20 cellular contexts compared by ENCODE assay signal in the genomic region with DNA sequence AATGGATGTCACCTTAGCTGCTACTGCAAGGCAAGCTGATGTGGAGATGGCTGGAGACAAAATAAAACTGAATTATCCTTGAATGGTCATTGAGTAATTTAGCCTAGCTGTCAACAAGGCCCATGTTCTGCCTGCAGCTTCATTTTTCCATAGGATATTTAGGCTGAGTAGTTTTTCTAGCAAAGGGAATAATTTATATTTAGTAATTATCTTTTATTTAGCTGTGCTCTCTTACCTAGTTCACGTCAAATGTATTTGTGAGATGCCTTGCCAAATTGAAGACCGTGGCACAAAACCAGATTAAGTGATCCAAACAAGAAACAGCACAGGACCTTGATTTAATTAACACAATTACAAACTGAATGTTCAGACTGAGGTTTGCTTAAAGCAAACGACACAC.
A peak's percentile ranks its signal among the peaks of the same experiment; 100 is the strongest.
DNase-seq lines count a peak whose midpoint lies in the region; ATAC-seq, FAIRE-seq and TF ChIP-seq lines count a peak whose summit lies in the region.
"Had no signal": no experiment of that assay in that cellular context is flagged by ENCODE, and none has a peak within 500 bp of the region (broad histone marks: within the 10 kb centered on the region; RNA-seq: fewer than 3 reads in every experiment).

No MANE protein-coding gene starts in this region.

- no peaks in the 10 kb centered on the region for H3K23me2 ChIP-seq in H1 (ENCODE audit: low read depth, low read length)

- no peak for TF ChIP-seq CTCF in GM20000 (IDR thresholded peaks at IDR 0.05; ENCODE audit: extremely low read depth, missing control alignments)
- no peak for TF ChIP-seq CTCF in H1 (IDR thresholded peaks at IDR 0.05; ENCODE audit: control extremely low read depth in 1 of 3, insufficient read depth in 1 of 3, low read depth in 1 of 3, low read length in 3 of 3)
- no peak for TF ChIP-seq CTCF in osteoblast (IDR thresholded peaks at IDR 0.05; ENCODE audit: extremely low read depth, low read depth, low read length)

- no peaks in the 10 kb centered on the region for H4K20me1 ChIP-seq in H1 (replicated peaks in 1 of 2; ENCODE audit: control insufficient read depth in 1 of 2, insufficient read depth in 2 of 2, low read length in 2 of 2)
- H4K20me1 ChIP-seq in osteoblast (ENCODE audit: insufficient read depth, low read length), result no peaks in the 10 kb centered on the region
- H4K20me1 ChIP-seq: BLaER1 had no signal

- no peak for TF ChIP-seq RAD21 in H1 (IDR thresholded peaks at IDR 0.05 in 1 of 2, conservative IDR thresholded peaks at IDR 0.05 in 1 of 2; ENCODE audit: low read depth in 2 of 2, low read length in 2 of 2)

- no peak for FAIRE-seq in H1 (lab: Jason Lieb, UNC)
- FAIRE-seq: G401.6, GM12892, GM19239, H54 had no signal

- TF ChIP-seq EP300 in H1 (IDR thresholded peaks at IDR 0.05; ENCODE audit: borderline replicate concordance in 1 of 2, low read depth in 2 of 2, low read length in 2 of 2), result no peak

- H3K4me2 ChIP-seq in H1 (ENCODE audit: insufficient read depth in 1 of 2, low read depth in 2 of 2, low read length in 2 of 2) (no peak overlapping the region), osteoblast (ENCODE audit: insufficient read depth, low read length) (no peak overlapping the region)
- H3K4me2 ChIP-seq: BLaER1, GM23338 had no signal

- H3K56ac ChIP-seq in H1 (replicated peaks; ENCODE audit: insufficient read length, low read depth, low read length), result peak overlapping the region; percentile 14

- no peak overlapping the region for H3K4me3 Mint-ChIP-seq in stimulated activated memory B cell treated with anti-CD40 and anti-IgM and Interleukin-4, amounts not matched to agents 10 μg/mL and 1 μg/mL and 100 μg/mL, for 72 hours
- H3K4me3 Mint-ChIP-seq: CD4-positive, CD25-positive, alpha-beta regulatory T cell; CD8-positive, alpha-beta T cell; GM23338; HFFc6 had no signal

- H2BK12ac ChIP-seq in H1 (ENCODE audit: low read depth, low read length), result no peak overlapping the region

- H4K8ac ChIP-seq in H1 (ENCODE audit: extremely low read depth, insufficient read depth, low read length), result no peak overlapping the region

- no peak overlapping the region for H2BK120ac ChIP-seq in H1 (replicated peaks; ENCODE audit: low read depth, low read length)

- H3K27me3 ChIP-seq in H1 (replicated peaks in 1 of 4; ENCODE audit: control insufficient read depth in 3 of 4, extremely low read depth in 1 of 4, insufficient read depth in 3 of 4, low read length in 3 of 4) (no peaks in the 10 kb centered on the region), osteoblast (ENCODE audit: insufficient read depth, low read length) (no peaks in the 10 kb centered on the region), SJCRH30 (no peaks in the 10 kb centered on the region)
- H3K27me3 ChIP-seq: BLaER1 had no signal

- 85% methylated on average over 3 of the region's 3 CpGs; no CpG with 5 or more reads in 1 of the 2 experiments for WGBS in H1 (ENCODE audit: extremely low coverage in 1 of 2, insufficient coverage in 1 of 2, insufficient read length in 1 of 2, insufficient replicate concordance in 2 of 2, low coverage in 1 of 2, low lambda C conversion rate in 2 of 2, missing lambda C conversion rate in 1 of 2), 2 experiments

- no peak overlapping the region for H2BK20ac ChIP-seq in H1 (ENCODE audit: low read length)

- H3K4me3 ChIP-seq in H1 (ENCODE audit: extremely low read depth in 1 of 4, insufficient read depth in 2 of 4, low read depth in 3 of 4, low read length in 4 of 4) (no peak overlapping the region), osteoblast (ENCODE audit: insufficient read depth, low read length) (no peak overlapping the region), SJCRH30 (no peak overlapping the region)
- H3K4me3 ChIP-seq: BLaER1, GM23338, HAP-1 had no signal

- ATAC-seq in stimulated activated memory B cell treated with anti-CD40 and anti-IgM and Interleukin-4, amounts not matched to agents 10 μg/mL and 1 μg/mL and 100 μg/mL, for 72 hours, result no peak
- ATAC-seq: CD8-positive, alpha-beta T cell; GM23338 had no signal

- H2BK5ac ChIP-seq in H1 (ENCODE audit: low read depth, low read length), result no peak overlapping the region

- H3K4me1 ChIP-seq in H1 (replicated peaks in 1 of 4; ENCODE audit: control insufficient read depth in 3 of 4, insufficient read depth in 4 of 4, low read length in 3 of 4) (no peaks in the 10 kb centered on the region), osteoblast (ENCODE audit: insufficient read depth, low read length) (no peaks in the 10 kb centered on the region), SJCRH30 (0 out of 2 replicates have a peak, but pooled peaks cover 2% of the 10 kb centered on the region)
- H3K4me1 ChIP-seq: BLaER1, Caco-2, HAP-1 had no signal

- no peak overlapping the region for H3K14ac ChIP-seq in H1 (ENCODE audit: insufficient read length)

- H3K27ac Mint-ChIP-seq in stimulated activated memory B cell treated with anti-CD40 and anti-IgM and Interleukin-4, amounts not matched to agents 10 μg/mL and 1 μg/mL and 100 μg/mL, for 72 hours, result no peak overlapping the region
- H3K27ac Mint-ChIP-seq: CD4-positive, CD25-positive, alpha-beta regulatory T cell; CD8-positive, alpha-beta T cell; GM23338; HFFc6 had no signal

- no peak overlapping the region for H2BK15ac ChIP-seq in H1 (ENCODE audit: low read length)

- H3K4me1 Mint-ChIP-seq in stimulated activated memory B cell treated with anti-CD40 and anti-IgM and Interleukin-4, amounts not matched to agents 10 μg/mL and 1 μg/mL and 100 μg/mL, for 72 hours, result no peaks in the 10 kb centered on the region
- H3K4me1 Mint-ChIP-seq: CD4-positive, CD25-positive, alpha-beta regulatory T cell; GM23338 had no signal

- no peaks in the 10 kb centered on the region for H3K36me3 Mint-ChIP-seq in stimulated activated memory B cell treated with anti-CD40 and anti-IgM and Interleukin-4, amounts not matched to agents 10 μg/mL and 1 μg/mL and 100 μg/mL, for 72 hours
- H3K36me3 Mint-ChIP-seq: CD4-positive, CD25-positive, alpha-beta regulatory T cell; CD8-positive, alpha-beta T cell had no signal

- H3K36me3 ChIP-seq in H1 (ENCODE audit: control insufficient read depth in 2 of 4, insufficient read depth in 4 of 4, low read length in 3 of 4) (no peaks in the 10 kb centered on the region), osteoblast (ENCODE audit: insufficient read depth, low read length) (no peaks in the 10 kb centered on the region), SJCRH30 (no peaks in the 10 kb centered on the region)
- H3K36me3 ChIP-seq: BLaER1, HAP-1 had no signal

- no peaks in the 10 kb centered on the region for H3K27me3 Mint-ChIP-seq in stimulated activated memory B cell treated with anti-CD40 and anti-IgM and Interleukin-4, amounts not matched to agents 10 μg/mL and 1 μg/mL and 100 μg/mL, for 72 hours
- H3K27me3 Mint-ChIP-seq: CD4-positive, CD25-positive, alpha-beta regulatory T cell had no signal

- H4K91ac ChIP-seq in H1 (replicated peaks; ENCODE audit: insufficient read length, low read length), result no peak overlapping the region

- H3K9ac ChIP-seq in H1 (replicated peaks in 1 of 4; ENCODE audit: extremely low read depth in 1 of 4, low read depth in 3 of 4, low read length in 3 of 4), result no peak overlapping the region
- H3K9ac ChIP-seq: BLaER1 had no signal

- no peak overlapping the region for H3K4ac ChIP-seq in H1 (replicated peaks; ENCODE audit: insufficient read length, low read depth, low read length)

- no peak overlapping the region for H3K27ac ChIP-seq in H1 (ENCODE audit: low read depth, low read length)
- no peak overlapping the region for H3K27ac ChIP-seq in osteoblast (ENCODE audit: low read depth, low read length)
- H3K27ac ChIP-seq in SJCRH30, result no peak overlapping the region
- H3K27ac ChIP-seq: BLaER1, C4-2B had no signal

- H3K79me1 ChIP-seq in H1 (ENCODE audit: low read depth, low read length), result no peaks in the 10 kb centered on the region

- no peak for TF ChIP-seq POLR2A in H1 (IDR thresholded peaks at IDR 0.05; ENCODE audit: control extremely low read depth in 1 of 2, low read depth in 2 of 2, low read length in 2 of 2)

- no peak overlapping the region for H3K18ac ChIP-seq in H1 (ENCODE audit: extremely low read depth, low read length)

- H3K9me3 Mint-ChIP-seq in stimulated activated memory B cell treated with anti-CD40 and anti-IgM and Interleukin-4, amounts not matched to agents 10 μg/mL and 1 μg/mL and 100 μg/mL, for 72 hours, result no peaks in the 10 kb centered on the region
- H3K9me3 Mint-ChIP-seq: CD8-positive, alpha-beta T cell; GM23338; HFFc6 had no signal

- POLR2A ChIA-PET in H1 (lab: Charles Lee; ENCODE audit: partially characterized antibody), result no interaction called here

- DNase-seq in GM20000 (ENCODE audit: low spot score) (peak; percentile 7), SK-N-DZ (ENCODE audit: low spot score) (peak; percentile 91), H1 (ENCODE audit: low read depth in 1 of 2, low spot score in 2 of 2) (no peak), osteoblast (ENCODE audit: insufficient read length, low spot score, missing footprints) (peak; percentile 45), SJCRH30 (no peak)
- DNase-seq: CD4-positive, CD25-positive, alpha-beta regulatory T cell; CD8-positive, alpha-beta T cell; DMS153; DND-41; HFFc6 had no signal

- CTCF ChIA-PET in H1 (lab: Charles Lee; ENCODE audit: partially characterized antibody), result no interaction called here

- no peaks in the 10 kb centered on the region for H3K79me2 ChIP-seq in H1 (ENCODE audit: control insufficient read depth in 1 of 2, insufficient read depth in 2 of 2, low read length in 2 of 2)
- no peaks in the 10 kb centered on the region for H3K79me2 ChIP-seq in osteoblast (ENCODE audit: insufficient read depth, low read length)

- H4K5ac ChIP-seq in H1 (ENCODE audit: insufficient read length, low read depth, low read length), result no peak overlapping the region

- H2AK5ac ChIP-seq in H1 (ENCODE audit: low read depth, low read length), result no peak overlapping the region

- H3K9me3 ChIP-seq in H1 (ENCODE audit: insufficient read depth in 2 of 2, low read depth in 1 of 2, low read length in 1 of 2) (no peaks in the 10 kb centered on the region), osteoblast (ENCODE audit: low read depth, low read length) (no peaks in the 10 kb centered on the region), SJCRH30 (replicated peaks) (no peaks in the 10 kb centered on the region)
- H3K9me3 ChIP-seq: BLaER1, Caco-2, HAP-1 had no signal

- H3K23ac ChIP-seq in H1 (ENCODE audit: insufficient read length), result no peak overlapping the region

- H2AFZ ChIP-seq in H1 (ENCODE audit: low read length) (no peak overlapping the region), osteoblast (ENCODE audit: low read length) (no peak overlapping the region)
- H2AFZ ChIP-seq: GM23338 had no signal

TF ChIP-seq in H1, 55 proteins besides CTCF, POLR2A, EP300 and RAD21 (continues in another document):
- no peak for TF ChIP-seq ASH2L (IDR thresholded peaks at IDR 0.05; ENCODE audit: low read length)
- TF ChIP-seq, protein P1, sequence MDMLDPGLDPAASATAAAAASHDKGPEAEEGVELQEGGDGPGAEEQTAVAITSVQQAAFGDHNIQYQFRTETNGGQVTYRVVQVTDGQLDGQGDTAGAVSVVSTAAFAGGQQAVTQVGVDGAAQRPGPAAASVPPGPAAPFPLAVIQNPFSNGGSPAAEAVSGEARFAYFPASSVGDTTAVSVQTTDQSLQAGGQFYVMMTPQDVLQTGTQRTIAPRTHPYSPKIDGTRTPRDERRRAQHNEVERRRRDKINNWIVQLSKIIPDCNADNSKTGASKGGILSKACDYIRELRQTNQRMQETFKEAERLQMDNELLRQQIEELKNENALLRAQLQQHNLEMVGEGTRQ (IDR thresholded peaks at IDR 0.05; ENCODE audit: low read length), result no peak
- TF ChIP-seq TAF1 (IDR thresholded peaks at IDR 0.05; ENCODE audit: low read depth, low read length), result no peak

Comparison
In these comparisons a context has a peak if more than half of its experiments do, and no peak if none do; other contexts are left out.
1. DNase-seq: peak in GM20000 (single experiment), SK-N-DZ (single experiment) and osteoblast (single experiment); none in H1 (0 of 2) and SJCRH30 (0 of 2).